1 cellular context compared by ENCODE assay signal in genomic region chr9:111349766-111350165, GRCh38.
TF ChIP-seq lines count a peak whose summit lies in the region.

No MANE protein-coding gene starts in this region.

TF ChIP-seq in HepG2, 621 proteins besides CTCF, POLR2A, EP300 and RAD21 (continued from another document and continues in another):
- TF ChIP-seq NONO (IDR thresholded peaks at IDR 0.05) (no peak), NONO (CRISPR knock-in tag; conservative IDR thresholded peaks at IDR 0.05) (no peak), ZFP41 (CRISPR knock-in tag; IDR thresholded peaks at IDR 0.05; ENCODE audit: borderline replicate concordance) (no peak), FOXK2 (IDR thresholded peaks at IDR 0.05) (0 out of 2 replicates have a peak, but pooled peaks have one; percentile 17), YY1 (IDR thresholded peaks at IDR 0.05; ENCODE audit: insufficient read depth, insufficient replicate concordance, low read depth, low read length) (no peak), ZNF24 (IDR thresholded peaks at IDR 0.05) (no peak), SAP130 (CRISPR knock-in tag; IDR thresholded peaks at IDR 0.05; ENCODE audit: low read depth) (peak; percentile 77), ZNF563 (CRISPR knock-in tag; IDR thresholded peaks at IDR 0.05) (no peak), BCLAF1 (IDR thresholded peaks at IDR 0.05) (no peak), FOXA3 (CRISPR knock-in tag; IDR thresholded peaks at IDR 0.05) (peak; percentile 99), TMF1 (CRISPR knock-in tag; IDR thresholded peaks at IDR 0.05; ENCODE audit: low read depth) (no peak), SMAD1 (CRISPR knock-in tag; IDR thresholded peaks at IDR 0.05; ENCODE audit: borderline replicate concordance, low read depth) (no peak), HDAC1 (CRISPR knock-in tag; IDR thresholded peaks at IDR 0.05) (peak; percentile 84), ZNF205 (CRISPR knock-in tag; IDR thresholded peaks at IDR 0.05) (0 out of 2 replicates have a peak, but pooled peaks have one; percentile 23), SKI (IDR thresholded peaks at IDR 0.05; ENCODE audit: partially characterized antibody) (peak; percentile 79), PPARG (CRISPR knock-in tag; conservative IDR thresholded peaks at IDR 0.05) (peak; percentile 93), MXI1 (IDR thresholded peaks at IDR 0.05; ENCODE audit: borderline replicate concordance, low read depth, low read length) (no peak), SALL1 (CRISPR knock-in tag; IDR thresholded peaks at IDR 0.05) (peak; percentile 39; the same call in 1 of the 2 replicates), BORCS8-MEF2B (CRISPR knock-in tag; IDR thresholded peaks at IDR 0.05) (no peak), HNF1A (IDR thresholded peaks at IDR 0.05; ENCODE audit: low read depth) (peak; percentile 92), HNF1A (CRISPR knock-in tag; IDR thresholded peaks at IDR 0.05; ENCODE audit: borderline replicate concordance) (peak; percentile 87; the same call in 1 of the 2 replicates), NR2F1 (CRISPR knock-in tag; IDR thresholded peaks at IDR 0.05) (peak; percentile 70 to 86), SOX5 (CRISPR knock-in tag; IDR thresholded peaks at IDR 0.05; ENCODE audit: borderline replicate concordance) (peak; percentile 82; the same call in 1 of the 2 replicates), ZEB1 (IDR thresholded peaks at IDR 0.05; ENCODE audit: insufficient replicate concordance, low read depth) (no peak), ZNF878 (CRISPR knock-in tag; IDR thresholded peaks at IDR 0.05) (no peak), ZNF512 (CRISPR knock-in tag; IDR thresholded peaks at IDR 0.05) (no peak), JARID2 (CRISPR knock-in tag; IDR thresholded peaks at IDR 0.05; ENCODE audit: insufficient replicate concordance) (no peak), CBFB (CRISPR knock-in tag; IDR thresholded peaks at IDR 0.05) (0 out of 2 replicates have a peak, but pooled peaks have one; percentile 41), ZNF552 (CRISPR knock-in tag; IDR thresholded peaks at IDR 0.05; ENCODE audit: borderline replicate concordance) (no peak)
- TF ChIP-seq, protein P1, sequence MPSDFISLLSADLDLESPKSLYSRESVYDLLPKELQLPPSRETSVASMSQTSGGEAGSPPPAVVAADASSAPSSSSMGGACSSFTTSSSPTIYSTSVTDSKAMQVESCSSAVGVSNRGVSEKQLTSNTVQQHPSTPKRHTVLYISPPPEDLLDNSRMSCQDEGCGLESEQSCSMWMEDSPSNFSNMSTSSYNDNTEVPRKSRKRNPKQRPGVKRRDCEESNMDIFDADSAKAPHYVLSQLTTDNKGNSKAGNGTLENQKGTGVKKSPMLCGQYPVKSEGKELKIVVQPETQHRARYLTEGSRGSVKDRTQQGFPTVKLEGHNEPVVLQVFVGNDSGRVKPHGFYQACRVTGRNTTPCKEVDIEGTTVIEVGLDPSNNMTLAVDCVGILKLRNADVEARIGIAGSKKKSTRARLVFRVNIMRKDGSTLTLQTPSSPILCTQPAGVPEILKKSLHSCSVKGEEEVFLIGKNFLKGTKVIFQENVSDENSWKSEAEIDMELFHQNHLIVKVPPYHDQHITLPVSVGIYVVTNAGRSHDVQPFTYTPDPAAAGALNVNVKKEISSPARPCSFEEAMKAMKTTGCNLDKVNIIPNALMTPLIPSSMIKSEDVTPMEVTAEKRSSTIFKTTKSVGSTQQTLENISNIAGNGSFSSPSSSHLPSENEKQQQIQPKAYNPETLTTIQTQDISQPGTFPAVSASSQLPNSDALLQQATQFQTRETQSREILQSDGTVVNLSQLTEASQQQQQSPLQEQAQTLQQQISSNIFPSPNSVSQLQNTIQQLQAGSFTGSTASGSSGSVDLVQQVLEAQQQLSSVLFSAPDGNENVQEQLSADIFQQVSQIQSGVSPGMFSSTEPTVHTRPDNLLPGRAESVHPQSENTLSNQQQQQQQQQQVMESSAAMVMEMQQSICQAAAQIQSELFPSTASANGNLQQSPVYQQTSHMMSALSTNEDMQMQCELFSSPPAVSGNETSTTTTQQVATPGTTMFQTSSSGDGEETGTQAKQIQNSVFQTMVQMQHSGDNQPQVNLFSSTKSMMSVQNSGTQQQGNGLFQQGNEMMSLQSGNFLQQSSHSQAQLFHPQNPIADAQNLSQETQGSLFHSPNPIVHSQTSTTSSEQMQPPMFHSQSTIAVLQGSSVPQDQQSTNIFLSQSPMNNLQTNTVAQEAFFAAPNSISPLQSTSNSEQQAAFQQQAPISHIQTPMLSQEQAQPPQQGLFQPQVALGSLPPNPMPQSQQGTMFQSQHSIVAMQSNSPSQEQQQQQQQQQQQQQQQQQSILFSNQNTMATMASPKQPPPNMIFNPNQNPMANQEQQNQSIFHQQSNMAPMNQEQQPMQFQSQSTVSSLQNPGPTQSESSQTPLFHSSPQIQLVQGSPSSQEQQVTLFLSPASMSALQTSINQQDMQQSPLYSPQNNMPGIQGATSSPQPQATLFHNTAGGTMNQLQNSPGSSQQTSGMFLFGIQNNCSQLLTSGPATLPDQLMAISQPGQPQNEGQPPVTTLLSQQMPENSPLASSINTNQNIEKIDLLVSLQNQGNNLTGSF (CRISPR knock-in tag; IDR thresholded peaks at IDR 0.05) = no peak
- TF ChIP-seq, protein P2, sequence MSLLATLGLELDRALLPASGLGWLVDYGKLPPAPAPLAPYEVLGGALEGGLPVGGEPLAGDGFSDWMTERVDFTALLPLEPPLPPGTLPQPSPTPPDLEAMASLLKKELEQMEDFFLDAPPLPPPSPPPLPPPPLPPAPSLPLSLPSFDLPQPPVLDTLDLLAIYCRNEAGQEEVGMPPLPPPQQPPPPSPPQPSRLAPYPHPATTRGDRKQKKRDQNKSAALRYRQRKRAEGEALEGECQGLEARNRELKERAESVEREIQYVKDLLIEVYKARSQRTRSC (CRISPR knock-in tag; IDR thresholded peaks at IDR 0.05; ENCODE audit: low read depth) = no peak
- TF ChIP-seq, protein P3, sequence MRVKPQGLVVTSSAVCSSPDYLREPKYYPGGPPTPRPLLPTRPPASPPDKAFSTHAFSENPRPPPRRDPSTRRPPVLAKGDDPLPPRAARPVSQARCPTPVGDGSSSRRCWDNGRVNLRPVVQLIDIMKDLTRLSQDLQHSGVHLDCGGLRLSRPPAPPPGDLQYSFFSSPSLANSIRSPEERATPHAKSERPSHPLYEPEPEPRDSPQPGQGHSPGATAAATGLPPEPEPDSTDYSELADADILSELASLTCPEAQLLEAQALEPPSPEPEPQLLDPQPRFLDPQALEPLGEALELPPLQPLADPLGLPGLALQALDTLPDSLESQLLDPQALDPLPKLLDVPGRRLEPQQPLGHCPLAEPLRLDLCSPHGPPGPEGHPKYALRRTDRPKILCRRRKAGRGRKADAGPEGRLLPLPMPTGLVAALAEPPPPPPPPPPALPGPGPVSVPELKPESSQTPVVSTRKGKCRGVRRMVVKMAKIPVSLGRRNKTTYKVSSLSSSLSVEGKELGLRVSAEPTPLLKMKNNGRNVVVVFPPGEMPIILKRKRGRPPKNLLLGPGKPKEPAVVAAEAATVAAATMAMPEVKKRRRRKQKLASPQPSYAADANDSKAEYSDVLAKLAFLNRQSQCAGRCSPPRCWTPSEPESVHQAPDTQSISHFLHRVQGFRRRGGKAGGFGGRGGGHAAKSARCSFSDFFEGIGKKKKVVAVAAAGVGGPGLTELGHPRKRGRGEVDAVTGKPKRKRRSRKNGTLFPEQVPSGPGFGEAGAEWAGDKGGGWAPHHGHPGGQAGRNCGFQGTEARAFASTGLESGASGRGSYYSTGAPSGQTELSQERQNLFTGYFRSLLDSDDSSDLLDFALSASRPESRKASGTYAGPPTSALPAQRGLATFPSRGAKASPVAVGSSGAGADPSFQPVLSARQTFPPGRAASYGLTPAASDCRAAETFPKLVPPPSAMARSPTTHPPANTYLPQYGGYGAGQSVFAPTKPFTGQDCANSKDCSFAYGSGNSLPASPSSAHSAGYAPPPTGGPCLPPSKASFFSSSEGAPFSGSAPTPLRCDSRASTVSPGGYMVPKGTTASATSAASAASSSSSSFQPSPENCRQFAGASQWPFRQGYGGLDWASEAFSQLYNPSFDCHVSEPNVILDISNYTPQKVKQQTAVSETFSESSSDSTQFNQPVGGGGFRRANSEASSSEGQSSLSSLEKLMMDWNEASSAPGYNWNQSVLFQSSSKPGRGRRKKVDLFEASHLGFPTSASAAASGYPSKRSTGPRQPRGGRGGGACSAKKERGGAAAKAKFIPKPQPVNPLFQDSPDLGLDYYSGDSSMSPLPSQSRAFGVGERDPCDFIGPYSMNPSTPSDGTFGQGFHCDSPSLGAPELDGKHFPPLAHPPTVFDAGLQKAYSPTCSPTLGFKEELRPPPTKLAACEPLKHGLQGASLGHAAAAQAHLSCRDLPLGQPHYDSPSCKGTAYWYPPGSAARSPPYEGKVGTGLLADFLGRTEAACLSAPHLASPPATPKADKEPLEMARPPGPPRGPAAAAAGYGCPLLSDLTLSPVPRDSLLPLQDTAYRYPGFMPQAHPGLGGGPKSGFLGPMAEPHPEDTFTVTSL (CRISPR knock-in tag; IDR thresholded peaks at IDR 0.05; ENCODE audit: borderline replicate concordance) = peak; percentile 86; the same call in 1 of the 2 replicates
